8 cellular contexts compared by ENCODE assay signal in genomic region chr6:136643850-136644596, GRCh38.
DNase-seq lines count a peak whose midpoint lies in the region; ATAC-seq and TF ChIP-seq lines count a peak whose summit lies in the region.

No MANE protein-coding gene starts in this region.

- H2AFZ ChIP-seq in osteoblast (ENCODE audit: low read length), result peak overlapping the region; percentile 16

- 15% methylated on average over 5 of the region's 5 CpGs for WGBS in suprapubic skin

- no peaks in the 10 kb centered on the region for H3K27me3 ChIP-seq in MG63
- H3K27me3 ChIP-seq in foreskin keratinocyte, result no peaks in the 10 kb centered on the region
- no peaks in the 10 kb centered on the region for H3K27me3 ChIP-seq in osteoblast (ENCODE audit: insufficient read depth, low read length)
- no peaks in the 10 kb centered on the region for H3K27me3 ChIP-seq in suprapubic skin

- H3K4me1 ChIP-seq in foreskin keratinocyte (peaks cover 3% of the 10 kb centered on the region), osteoblast (ENCODE audit: insufficient read depth, low read length) (peaks cover 33% of the 10 kb centered on the region), suprapubic skin (peaks cover 32% of the 10 kb centered on the region)

- peak; percentile 90 for TF ChIP-seq CTCF in C4-2B (conservative IDR thresholded peaks at IDR 0.05)
- peak; percentile 86 for TF ChIP-seq CTCF in GM20000 (IDR thresholded peaks at IDR 0.05; ENCODE audit: extremely low read depth, missing control alignments)
- TF ChIP-seq CTCF in foreskin keratinocyte (conservative IDR thresholded peaks at IDR 0.05), result peak; percentile 95
- peak; percentile 97 for TF ChIP-seq CTCF in osteoblast (IDR thresholded peaks at IDR 0.05; ENCODE audit: extremely low read depth, low read depth, low read length)
- peak; percentile 73 to 76 for TF ChIP-seq CTCF in suprapubic skin (IDR thresholded peaks at IDR 0.05)

- H3K9me3 ChIP-seq in MG63, result no peaks in the 10 kb centered on the region
- H3K9me3 ChIP-seq in osteoblast (ENCODE audit: low read depth, low read length), result no peaks in the 10 kb centered on the region
- no peaks in the 10 kb centered on the region for H3K9me3 ChIP-seq in suprapubic skin

- H4K20me1 ChIP-seq in osteoblast (ENCODE audit: insufficient read depth, low read length), result no peaks in the 10 kb centered on the region

- H3K27ac ChIP-seq in C4-2B, result no peak overlapping the region; the same call in 1 of the 2 replicates
- no peak overlapping the region for H3K27ac ChIP-seq in foreskin keratinocyte
- H3K27ac ChIP-seq in osteoblast (ENCODE audit: low read depth, low read length), result no peak overlapping the region
- no peak overlapping the region for H3K27ac ChIP-seq in suprapubic skin

- TF ChIP-seq POLR2A in suprapubic skin (IDR thresholded peaks at IDR 0.05), result no peak

- TF ChIP-seq EP300 in suprapubic skin (IDR thresholded peaks at IDR 0.05), result no peak

- H3K36me3 ChIP-seq in MG63 (no peaks in the 10 kb centered on the region), osteoblast (ENCODE audit: insufficient read depth, low read length) (no peaks in the 10 kb centered on the region), suprapubic skin (no peaks in the 10 kb centered on the region)

- peak; percentile 57 for DNase-seq in GM20000 (ENCODE audit: low spot score)
- DNase-seq in MG63, result peak; percentile 70
- peak; percentile 78 to 84 for DNase-seq in SHP77 (lab: John Stamatoyannopoulos, UW)
- peak; percentile 65 for DNase-seq in activated T-helper 9 cell treated with anti-CD3 and anti-CD28 coated beads, Interleukin-2, amount 50 U/mL, for 16 hours (ENCODE audit: low read depth)
- peak; percentile 58 to 80 for DNase-seq in foreskin keratinocyte
- DNase-seq in osteoblast (ENCODE audit: insufficient read length, low spot score, missing footprints), result peak; percentile 78
- peak; percentile 88 to 90 for DNase-seq in suprapubic skin (ENCODE audit: low spot score in 2 of 2)

- no peak overlapping the region for H3K4me3 ChIP-seq in MG63
- H3K4me3 ChIP-seq in osteoblast (ENCODE audit: insufficient read depth, low read length), result no peak overlapping the region
- H3K4me3 ChIP-seq in suprapubic skin, result no peak overlapping the region

- no peaks in the 10 kb centered on the region for H3K79me2 ChIP-seq in osteoblast (ENCODE audit: insufficient read depth, low read length)

- H3K4me2 ChIP-seq in osteoblast (ENCODE audit: insufficient read depth, low read length), result no peak overlapping the region

- ATAC-seq in foreskin keratinocyte, result peak; percentile 94
